ENCODE assay signal across 8 cellular contexts in the genomic region with DNA sequence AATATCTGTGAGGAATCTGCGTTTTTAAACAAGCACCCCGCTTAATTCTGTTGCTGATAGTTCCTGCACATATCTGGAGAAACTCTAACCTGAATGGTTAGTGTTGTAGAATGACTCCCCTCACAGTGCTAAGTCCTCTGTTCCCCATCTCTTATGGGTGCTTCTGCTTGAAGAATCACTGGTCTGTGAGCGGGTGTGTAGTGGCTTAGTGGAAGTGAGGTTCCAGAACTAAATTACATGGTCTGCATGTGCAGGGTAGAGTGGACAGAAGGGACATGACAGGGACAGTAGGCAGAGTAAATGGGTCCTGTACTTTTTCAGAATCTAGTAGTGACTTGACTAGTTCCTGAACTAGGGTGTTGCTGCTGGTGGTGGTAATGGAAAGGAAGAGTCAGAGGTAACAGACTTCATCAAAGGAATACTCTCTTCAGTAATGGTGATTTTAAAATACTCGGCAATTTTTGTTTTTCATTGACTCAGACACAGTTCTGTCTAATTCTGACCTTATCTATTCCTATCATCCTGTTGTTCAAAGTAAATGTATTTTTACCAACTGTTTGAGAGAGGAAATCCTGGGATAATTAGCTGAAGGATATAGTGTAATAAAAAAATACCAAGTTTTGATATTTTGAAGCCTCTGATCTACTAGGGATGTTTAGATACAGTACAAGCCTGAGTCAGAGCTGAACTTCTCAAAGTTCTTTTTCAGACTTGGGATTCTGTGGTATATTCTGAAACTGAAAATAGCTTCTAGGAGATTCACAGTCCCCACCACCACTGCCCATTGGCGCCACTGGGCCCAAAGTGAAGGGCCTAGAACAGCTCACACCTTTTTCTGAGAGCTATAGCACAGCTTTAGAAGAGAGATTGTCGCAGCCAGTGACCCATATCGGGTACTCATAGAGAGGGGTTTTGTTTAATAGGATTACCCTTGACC. TPM values are rescaled to one million over a fixed set of nuclear protein-coding genes. Genes with fewer than 3 reads are reported as not detected.
DNase-seq lines count a peak whose midpoint lies in the region; ATAC-seq, FAIRE-seq and TF ChIP-seq lines count a peak whose summit lies in the region.

No MANE protein-coding gene starts in this region.

- no peak overlapping the region for H3K4me3 ChIP-seq in endothelial cell of umbilical vein (replicated peaks in 1 of 3; ENCODE audit: insufficient read depth in 1 of 3, low read depth in 1 of 3, low read length in 3 of 3)

- H3K36me3 ChIP-seq in endothelial cell of umbilical vein (ENCODE audit: control insufficient read depth in 2 of 2, extremely low read depth in 1 of 2, insufficient read depth in 2 of 2, low read length in 2 of 2) = peaks cover 0 to 3% of the 10 kb centered on the region in 2 experiments

- no peak overlapping the region for H3K4me3 Mint-ChIP-seq in glutamatergic neuron (ENCODE audit: unreplicated experiment)

- intact Hi-C loops in endothelial cell of umbilical vein (cut with micrococcal nuclease) = no loop called here

- TF ChIP-seq POLR2A in endothelial cell of umbilical vein (IDR thresholded peaks at IDR 0.05; ENCODE audit: low read depth, low read length) = no peak

- H3K9me1 ChIP-seq in endothelial cell of umbilical vein (replicated peaks; ENCODE audit: control insufficient read depth, extremely low read depth, insufficient read depth, low read length) = no peaks in the 10 kb centered on the region

- ATAC-seq in GM18498 (IDR thresholded peaks at IDR 0.05; ENCODE audit: unreplicated experiment) (peak; percentile 90), GM21528 (IDR thresholded peaks at IDR 0.05; ENCODE audit: low FRiP score, unreplicated experiment) (peak; percentile 93)

- no peaks in the 10 kb centered on the region for H3K36me3 Mint-ChIP-seq in glutamatergic neuron (ENCODE audit: unreplicated experiment)

- H3K27ac Mint-ChIP-seq in glutamatergic neuron (ENCODE audit: unreplicated experiment) = no peak overlapping the region

- no peaks in the 10 kb centered on the region for H3K27me3 ChIP-seq in endothelial cell of umbilical vein (ENCODE audit: control insufficient read depth in 2 of 2, insufficient read depth in 2 of 2, low read length in 2 of 2)

- H3K9me3 ChIP-seq in endothelial cell of umbilical vein (replicated peaks; ENCODE audit: control insufficient read depth, insufficient read depth, low read length) = no peaks in the 10 kb centered on the region

- DNase-seq in HT1080 (ENCODE audit: low read depth) (peak; percentile 32), endothelial cell of umbilical vein (ENCODE audit: low read depth, low spot score) (peak; percentile 44), globus pallidus (ENCODE audit: low spot score) (no peak), glutamatergic neuron (no peak), NCI-H2171 (lab: John Stamatoyannopoulos, UW) (no peak), SW480 (ENCODE audit: low spot score) (no peak)

- FAIRE-seq in endothelial cell of umbilical vein (lab: Jason Lieb, UNC) = no peak

- peaks cover 95% of the 10 kb centered on the region for H3K79me2 ChIP-seq in endothelial cell of umbilical vein (ENCODE audit: control insufficient read depth, insufficient read depth, low read length)

- H3K4me2 ChIP-seq in endothelial cell of umbilical vein (ENCODE audit: insufficient read depth, low read length) = peak overlapping the region; percentile 3

- CTCF ChIA-PET in endothelial cell of umbilical vein (lab: Charles Lee) = interaction anchor here (1.6 kb wide), 1 partner anchor 181 kb away, joined by 3 read pairs; no protein-coding TSS in a partner anchor

- peaks cover 6% of the 10 kb centered on the region for H3K4me1 Mint-ChIP-seq in glutamatergic neuron (ENCODE audit: low read depth, unreplicated experiment)

- POLR2A ChIA-PET in endothelial cell of umbilical vein (lab: Charles Lee) = no interaction called here

- dilution Hi-C loops in endothelial cell of umbilical vein (cut with MboI; ENCODE audit: extremely low pct_ligation_motif_present, low sequenced_read_pairs) = no loop called here

- H2AFZ ChIP-seq in endothelial cell of umbilical vein (ENCODE audit: low read depth, low read length) = no peak overlapping the region

- no peaks in the 10 kb centered on the region for H3K27me3 Mint-ChIP-seq in glutamatergic neuron (ENCODE audit: unreplicated experiment)

- H3K9ac ChIP-seq in endothelial cell of umbilical vein (replicated peaks; ENCODE audit: extremely low read depth, insufficient read depth, low read length) = no peak overlapping the region

- H3K4me1 ChIP-seq in endothelial cell of umbilical vein (ENCODE audit: control insufficient read depth, extremely low read depth, insufficient read depth, low read length) = peaks cover 53% of the 10 kb centered on the region

- BruUV-seq in endothelial cell of umbilical vein (replicated peaks; lab: Mats Ljungman, UMichigan) = no TSS peak

- peak overlapping the region; percentile 20 for H3K27ac ChIP-seq in endothelial cell of umbilical vein (ENCODE audit: insufficient read depth, low read depth, low read length)

- H4K20me1 ChIP-seq in endothelial cell of umbilical vein (replicated peaks; ENCODE audit: control insufficient read depth, extremely low read depth, insufficient read depth, low read length) = peaks cover 26% of the 10 kb centered on the region

- H3K9me3 Mint-ChIP-seq in glutamatergic neuron (ENCODE audit: unreplicated experiment) = no peaks in the 10 kb centered on the region

- TF ChIP-seq CTCF in endothelial cell of umbilical vein (IDR thresholded peaks at IDR 0.05; ENCODE audit: extremely low read depth in 1 of 2, insufficient read depth in 1 of 2, low read depth in 1 of 2, low read length in 2 of 2) (no peak), glutamatergic neuron (IDR thresholded peaks at IDR 0.05; ENCODE audit: partially characterized antibody, unreplicated experiment) (no peak)

TF ChIP-seq in endothelial cell of umbilical vein, 7 proteins besides CTCF, POLR2A, EP300 and RAD21:
- no peak for TF ChIP-seq FOS (IDR thresholded peaks at IDR 0.05; ENCODE audit: borderline replicate concordance, insufficient read depth, low read length)
- no peak for TF ChIP-seq GATA2 (IDR thresholded peaks at IDR 0.05; ENCODE audit: insufficient read depth, insufficient read length, low read depth, low read length)
- no peak for TF ChIP-seq MAX (IDR thresholded peaks at IDR 0.05; ENCODE audit: insufficient read depth, insufficient read length)
- TF ChIP-seq POLR2AphosphoS5 (IDR thresholded peaks at IDR 0.05; ENCODE audit: insufficient read depth, low read depth, low read length) = no peak
- TF ChIP-seq MYC (IDR thresholded peaks at IDR 0.05; ENCODE audit: low read depth, low read length) = no peak
- TF ChIP-seq EZH2 (IDR thresholded peaks at IDR 0.05; ENCODE audit: borderline replicate concordance, low read depth, low read length, severe bottlenecking) = no peak
- no peak for TF ChIP-seq JUN (IDR thresholded peaks at IDR 0.05; ENCODE audit: borderline replicate concordance, insufficient read depth, insufficient read length, low read depth)

RNA-seq across cellular contexts. Expression of gene FNDC3B, which starts 55.5 kb away (rescaled TPM):
- total RNA-seq in HT1080 (2014; rRNA removed; shearing (Covaris generic)) = 53.5 and 63.7 TPM in 2 replicates
- polyA plus RNA-seq in HT1080 (2015; cell fraction: cytosol; rRNA removed) = 30.4 and 35.5 TPM in 2 replicates
- polyA plus RNA-seq in HT1080 (2015; cell fraction: nucleus; rRNA removed) = 56.3 and 56.4 TPM in 2 replicates
- 295 and 302 TPM in 2 replicates for total RNA-seq in endothelial cell of umbilical vein
- 73.3 and 91.6 TPM in 2 replicates for polyA plus RNA-seq in endothelial cell of umbilical vein
- polyA plus RNA-seq in endothelial cell of umbilical vein (2011; cell fraction: cytosol; rRNA removed) = 33.7 and 41.2 TPM in 2 replicates
- 145 and 149 TPM in 2 replicates for polyA plus RNA-seq in endothelial cell of umbilical vein (2011; cell fraction: nucleus; rRNA removed)
- 102 and 121 TPM in 2 replicates for polyA plus RNA-seq in endothelial cell of umbilical vein (2012)
- 528 and 540 TPM in 2 replicates for polyA minus RNA-seq in endothelial cell of umbilical vein
- polyA minus RNA-seq in endothelial cell of umbilical vein (2011; cell fraction: cytosol; rRNA and poly(A)+ RNA removed) = 13.1 TPM
- 861 and 1,327 TPM in 2 replicates for polyA minus RNA-seq in endothelial cell of umbilical vein (2011; cell fraction: nucleus; rRNA and poly(A)+ RNA removed)
- 11.7 TPM for total RNA-seq in glutamatergic neuron (ENCODE audit: unreplicated experiment)

Comparison
In these comparisons a context has a peak if more than half of its experiments do, and no peak if none do; other contexts are left out.
1. DNase-seq: peak in HT1080 (single experiment) and endothelial cell of umbilical vein (single experiment); none in globus pallidus (single experiment), glutamatergic neuron (single experiment), NCI-H2171 (single experiment) and SW480 (single experiment).